Comparison of ENCODE assay signal across 8 cellular contexts in genomic region chr5:10600629-10601245, GRCh38. TPM values are rescaled to one million over a fixed set of nuclear protein-coding genes. Genes with fewer than 3 reads are reported as not detected.
DNase-seq lines count a peak whose midpoint lies in the region; ATAC-seq, FAIRE-seq and TF ChIP-seq lines count a peak whose summit lies in the region.

No MANE protein-coding gene starts in this region.

- ATAC-seq in GM21528 (IDR thresholded peaks at IDR 0.05; ENCODE audit: low FRiP score, unreplicated experiment) (peak; percentile 75), pancreas (no peak)

- H3K27ac ChIP-seq in suprapubic skin, result peak overlapping the region; percentile 83
- H3K27ac ChIP-seq in pancreas, result no peak overlapping the region

- peaks cover 3% of the 10 kb centered on the region for H3K27me3 Mint-ChIP-seq in dendritic cell treated with granulocyte-macrophage colony-stimulating factor and Interleukin-4, amounts not matched to agents 40 ng/mL and 50 ng/mL, for 4 days
- H3K27me3 Mint-ChIP-seq in activated CD4-positive, alpha-beta T cell treated with anti-CD3 and anti-CD28 coated beads, Interleukin-2, amount 10 ng/mL, durations not matched to agents 7 days and 5 days, result peaks cover 2% of the 10 kb centered on the region

- WGBS in suprapubic skin, result 46% methylated on average over 5 of the region's 5 CpGs
- WGBS in pancreas, 2 donors, result 68 to 74% methylated on average over 5 of the region's 5 CpGs

- POLR2A ChIA-PET in activated CD4-positive, alpha-beta T cell treated with anti-CD3 and anti-CD28 coated beads, Interleukin-2, amount 10 ng/mL, durations not matched to agents 7 days and 5 days (lab: Charles Lee), result no interaction called here

- H3K27me3 ChIP-seq in suprapubic skin, result no peaks in the 10 kb centered on the region
- H3K27me3 ChIP-seq in pancreas, result no peaks in the 10 kb centered on the region

- CTCF ChIA-PET in activated CD4-positive, alpha-beta T cell treated with anti-CD3 and anti-CD28 coated beads, Interleukin-2, amount 10 ng/mL, durations not matched to agents 7 days and 5 days (lab: Charles Lee), result no interaction called here

- H3K36me3 Mint-ChIP-seq in dendritic cell treated with granulocyte-macrophage colony-stimulating factor and Interleukin-4, amounts not matched to agents 40 ng/mL and 50 ng/mL, for 4 days (ENCODE audit: low read depth), result no peaks in the 10 kb centered on the region
- H3K36me3 Mint-ChIP-seq in activated CD4-positive, alpha-beta T cell treated with anti-CD3 and anti-CD28 coated beads, Interleukin-2, amount 10 ng/mL, durations not matched to agents 7 days and 5 days (ENCODE audit: low read depth), result peaks cover 8% of the 10 kb centered on the region

- no peaks in the 10 kb centered on the region for H3K9me3 ChIP-seq in suprapubic skin
- no peaks in the 10 kb centered on the region for H3K9me3 ChIP-seq in pancreas

- TF ChIP-seq CTCF in suprapubic skin (IDR thresholded peaks at IDR 0.05), result peak in 1 of 2 donors; percentile 8
- no peak for TF ChIP-seq CTCF in pancreas (IDR thresholded peaks at IDR 0.05)

- TF ChIP-seq POLR2A in GM12891 (IDR thresholded peaks at IDR 0.05; ENCODE audit: low read depth, low read length), result no peak
- no peak for TF ChIP-seq POLR2A in suprapubic skin (IDR thresholded peaks at IDR 0.05)

- H3K4me1 Mint-ChIP-seq in dendritic cell treated with granulocyte-macrophage colony-stimulating factor and Interleukin-4, amounts not matched to agents 40 ng/mL and 50 ng/mL, for 4 days (ENCODE audit: low read depth), result peaks cover 17% of the 10 kb centered on the region
- peaks cover 37% of the 10 kb centered on the region for H3K4me1 Mint-ChIP-seq in activated CD4-positive, alpha-beta T cell treated with anti-CD3 and anti-CD28 coated beads, Interleukin-2, amount 10 ng/mL, durations not matched to agents 7 days and 5 days

- FAIRE-seq in GM12891 (lab: Jason Lieb, UNC), result peak; percentile 62
- no peak for FAIRE-seq in pancreas (lab: Jason Lieb, UNC)

- TF ChIP-seq EP300 in suprapubic skin (IDR thresholded peaks at IDR 0.05), result no peak

- H3K27ac Mint-ChIP-seq in dendritic cell treated with granulocyte-macrophage colony-stimulating factor and Interleukin-4, amounts not matched to agents 40 ng/mL and 50 ng/mL, for 4 days, result peak overlapping the region; percentile 17
- H3K27ac Mint-ChIP-seq in activated CD4-positive, alpha-beta T cell treated with anti-CD3 and anti-CD28 coated beads, Interleukin-2, amount 10 ng/mL, durations not matched to agents 7 days and 5 days, result no peak overlapping the region

- no peak overlapping the region for H3K4me3 Mint-ChIP-seq in dendritic cell treated with granulocyte-macrophage colony-stimulating factor and Interleukin-4, amounts not matched to agents 40 ng/mL and 50 ng/mL, for 4 days
- no peak overlapping the region for H3K4me3 Mint-ChIP-seq in activated CD4-positive, alpha-beta T cell treated with anti-CD3 and anti-CD28 coated beads, Interleukin-2, amount 10 ng/mL, durations not matched to agents 7 days and 5 days

- intact Hi-C loops in dendritic cell treated with granulocyte-macrophage colony-stimulating factor and Interleukin-4, amounts not matched to agents 40 ng/mL and 50 ng/mL, for 4 days (cut with micrococcal nuclease), result no loop called here
- intact Hi-C loops in pancreas (cut with DNase I), result no loop called here

- H3K9me3 Mint-ChIP-seq in dendritic cell treated with granulocyte-macrophage colony-stimulating factor and Interleukin-4, amounts not matched to agents 40 ng/mL and 50 ng/mL, for 4 days, result no peaks in the 10 kb centered on the region
- peaks cover 2% of the 10 kb centered on the region for H3K9me3 Mint-ChIP-seq in activated CD4-positive, alpha-beta T cell treated with anti-CD3 and anti-CD28 coated beads, Interleukin-2, amount 10 ng/mL, durations not matched to agents 7 days and 5 days

- DNase-seq in GM12891 (ENCODE audit: insufficient read length, low spot score) (no peak), HT1080 (ENCODE audit: low read depth) (peak; percentile 44), suprapubic skin (ENCODE audit: low spot score in 2 of 2) (no peak), pancreas (no peak)
- no peak for DNase-seq in effector CD4-positive, alpha-beta T cell
- DNase-seq in activated CD4-positive, alpha-beta T cell treated with anti-CD3 and anti-CD28 coated beads, Interleukin-2, amount 10 ng/mL, durations not matched to agents 7 days and 5 days, result no peak

- no peaks in the 10 kb centered on the region for H3K36me3 ChIP-seq in suprapubic skin
- no peaks in the 10 kb centered on the region for H3K36me3 ChIP-seq in pancreas

- H3K4me1 ChIP-seq in suprapubic skin, result peaks cover 34% of the 10 kb centered on the region
- no peaks in the 10 kb centered on the region for H3K4me1 ChIP-seq in pancreas

- H3K4me3 ChIP-seq in suprapubic skin, result peak overlapping the region; percentile 10
- no peak overlapping the region for H3K4me3 ChIP-seq in pancreas

TF ChIP-seq in GM12891, 5 proteins besides CTCF, POLR2A, EP300 and RAD21:
- no peak for TF ChIP-seq TAF1 (IDR thresholded peaks at IDR 0.05; ENCODE audit: low read depth, low read length)
- TF ChIP-seq POU2F2 (IDR thresholded peaks at IDR 0.05; ENCODE audit: low read depth, low read length), result no peak
- no peak for TF ChIP-seq POLR2AphosphoS5 (IDR thresholded peaks at IDR 0.05; ENCODE audit: low read depth, low read length)
- no peak for TF ChIP-seq SPI1 (IDR thresholded peaks at IDR 0.05; ENCODE audit: low read depth, low read length)
- TF ChIP-seq PAX5 (IDR thresholded peaks at IDR 0.05; ENCODE audit: insufficient read depth, low read length, severe bottlenecking), result no peak

RNA-seq across cellular contexts. Expression of gene ANKRD33B, which starts 36.9 kb away (rescaled TPM):
- 27.9 TPM for polyA plus RNA-seq in GM12891 (2012; ENCODE audit: low read depth, missing spikeins)
- 4.9 and 5.2 TPM in 2 replicates for total RNA-seq in HT1080 (2014; rRNA removed; shearing (Covaris generic))
- 6.5 and 7.7 TPM in 2 replicates for polyA plus RNA-seq in HT1080 (2015; cell fraction: cytosol; rRNA removed)
- 10.6 and 11.4 TPM in 2 replicates for polyA plus RNA-seq in HT1080 (2015; cell fraction: nucleus; rRNA removed)
- total RNA-seq in suprapubic skin, result 10 to 100 TPM; 16.7 to 27.0 (median 24.8) TPM
- 1 to 10 TPM in 5 of 6 donors, under 1 TPM in 1; 0.98 to 2.7 (median 1.3) TPM for total RNA-seq in pancreas
- polyA plus RNA-seq in pancreas, result under 1 TPM; 0.57 to 0.77 TPM
- 1 to 10 TPM; 3.2 to 3.7 TPM for total RNA-seq in activated CD4-positive, alpha-beta T cell treated with anti-CD3 and anti-CD28 coated beads, Interleukin-2, amount 10 ng/mL, durations not matched to agents 7 days and 5 days
